21 cellular contexts compared by ENCODE assay signal in the genomic region with DNA sequence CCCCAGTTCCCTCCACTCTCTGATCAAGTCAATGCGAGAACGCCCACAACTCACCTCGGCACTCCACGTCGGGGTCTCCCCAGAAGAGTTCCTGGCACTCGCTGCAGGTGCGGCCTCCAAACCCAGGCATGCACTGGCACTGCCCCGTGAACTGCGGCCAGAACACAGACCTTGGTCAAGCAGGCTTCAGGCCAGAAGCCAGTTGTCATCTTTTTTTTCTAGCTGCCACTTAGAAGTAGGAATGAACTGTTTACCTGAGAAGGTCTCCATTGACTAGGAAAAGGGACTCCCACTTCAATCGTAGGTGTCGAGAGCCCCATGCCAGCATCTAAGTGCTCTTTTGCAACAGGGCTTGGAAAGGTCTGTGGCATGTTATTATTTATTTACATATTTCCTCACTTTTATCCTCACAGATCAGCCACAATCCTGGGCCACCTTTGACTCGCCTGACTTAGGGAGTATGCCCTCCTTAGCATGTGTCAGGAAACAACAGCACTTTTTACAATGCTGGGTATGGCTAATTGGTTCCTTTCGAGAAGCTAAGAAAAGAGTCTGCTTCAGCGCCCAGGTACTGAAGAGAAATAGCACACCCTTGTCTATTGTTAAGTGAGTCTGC. TPM values are rescaled to one million over a fixed set of nuclear protein-coding genes. Genes with fewer than 3 reads are reported as not detected.
A peak's percentile ranks its signal among the peaks of the same experiment; 100 is the strongest.
DNase-seq lines count a peak whose midpoint lies in the region; ATAC-seq, FAIRE-seq and TF ChIP-seq lines count a peak whose summit lies in the region.
"Had no signal": no experiment of that assay in that cellular context is flagged by ENCODE, and none has a peak within 500 bp of the region (broad histone marks: within the 10 kb centered on the region; RNA-seq: fewer than 3 reads in every experiment).

No MANE protein-coding gene starts in this region.

- H3K36me3 ChIP-seq in mammary epithelial cell (ENCODE audit: insufficient read depth, low read length) (peaks cover 36% of the 10 kb centered on the region), endothelial cell of umbilical vein (ENCODE audit: control insufficient read depth in 2 of 2, extremely low read depth in 1 of 2, insufficient read depth in 2 of 2, low read length in 2 of 2) (peaks cover 40 to 62% of the 10 kb centered on the region in 2 experiments), upper lobe of right lung (peaks cover 22% of the 10 kb centered on the region)

- H3K4me3 ChIP-seq in mammary epithelial cell (replicated peaks in 1 of 3; ENCODE audit: insufficient read depth in 1 of 3, low read depth in 2 of 3, low read length in 3 of 3) (no peak overlapping the region), endothelial cell of umbilical vein (replicated peaks in 1 of 3; ENCODE audit: insufficient read depth in 1 of 3, low read depth in 1 of 3, low read length in 3 of 3) (no peak overlapping the region), upper lobe of right lung (no peak overlapping the region)
- H3K4me3 ChIP-seq: coronary artery, Peyer's patch, skin epidermis, suprapubic skin had no signal

- H3K79me2 ChIP-seq in mammary epithelial cell (ENCODE audit: insufficient read depth, low read length) (peaks cover 16% of the 10 kb centered on the region), endothelial cell of umbilical vein (ENCODE audit: control insufficient read depth, insufficient read depth, low read length) (peaks cover 30% of the 10 kb centered on the region)

- TF ChIP-seq CTCF in MCF 10A (IDR thresholded peaks at IDR 0.05; ENCODE audit: unreplicated experiment): no peak
- TF ChIP-seq CTCF in mammary epithelial cell (conservative IDR thresholded peaks at IDR 0.05 in 1 of 2, IDR thresholded peaks at IDR 0.05 in 1 of 2; ENCODE audit: extremely low read depth in 1 of 2, insufficient read depth in 1 of 2, low read depth in 1 of 2, low read length in 2 of 2): no peak
- no peak for TF ChIP-seq CTCF in endothelial cell of umbilical vein (IDR thresholded peaks at IDR 0.05; ENCODE audit: extremely low read depth in 1 of 2, insufficient read depth in 1 of 2, low read depth in 1 of 2, low read length in 2 of 2)
- no peak for TF ChIP-seq CTCF in nephron progenitor cell (IDR thresholded peaks at IDR 0.05)
- no peak for TF ChIP-seq CTCF in upper lobe of right lung (IDR thresholded peaks at IDR 0.05)

- no peak for TF ChIP-seq POLR2A in endothelial cell of umbilical vein (IDR thresholded peaks at IDR 0.05; ENCODE audit: low read depth, low read length)

- ATAC-seq in upper lobe of right lung (peak; percentile 69), HG03521 (IDR thresholded peaks at IDR 0.05; ENCODE audit: unreplicated experiment) (no peak)
- ATAC-seq: foreskin keratinocyte had no signal

- H3K27ac ChIP-seq in mammary epithelial cell (ENCODE audit: insufficient read depth, low read depth, low read length) (no peak overlapping the region), endothelial cell of umbilical vein (ENCODE audit: insufficient read depth, low read depth, low read length) (peak overlapping the region; percentile 41), upper lobe of right lung (peak overlapping the region; percentile 2)
- H3K27ac ChIP-seq: C4-2B, foreskin keratinocyte, suprapubic skin had no signal

- H3K27me3 ChIP-seq in mammary epithelial cell (ENCODE audit: insufficient read depth, low read length) (no peaks in the 10 kb centered on the region), endothelial cell of umbilical vein (ENCODE audit: control insufficient read depth in 2 of 2, insufficient read depth in 2 of 2, low read length in 2 of 2) (no peaks in the 10 kb centered on the region), upper lobe of right lung (no peaks in the 10 kb centered on the region)
- H3K27me3 ChIP-seq: foreskin keratinocyte, Peyer's patch, suprapubic skin had no signal

- H3K9ac ChIP-seq in mammary epithelial cell (ENCODE audit: insufficient read depth, low read length): no peak overlapping the region
- H3K9ac ChIP-seq in endothelial cell of umbilical vein (replicated peaks; ENCODE audit: extremely low read depth, insufficient read depth, low read length): no peak overlapping the region

- no peaks in the 10 kb centered on the region for H3K9me1 ChIP-seq in endothelial cell of umbilical vein (replicated peaks; ENCODE audit: control insufficient read depth, extremely low read depth, insufficient read depth, low read length)

- H3K36me3 Mint-ChIP-seq in MCF 10A (ENCODE audit: insufficient read depth, unreplicated experiment) (no peaks in the 10 kb centered on the region), nephron progenitor cell (ENCODE audit: low read depth) (peaks cover 83% of the 10 kb centered on the region)

- in situ Hi-C loops in mammary epithelial cell (cut with MboI; ENCODE audit: low sequenced_read_pairs in 2 of 2): no loop called here

- intact Hi-C loops in MCF 10A (cut with micrococcal nuclease) (no loop called here), mammary epithelial cell (cut with micrococcal nuclease) (no loop called here), endothelial cell of umbilical vein (cut with micrococcal nuclease) (no loop called here), upper lobe of right lung (cut with DNase I) (no loop called here)

- H3K9me3 Mint-ChIP-seq in MCF 10A (ENCODE audit: unreplicated experiment): no peaks in the 10 kb centered on the region
- H3K9me3 Mint-ChIP-seq in nephron progenitor cell: no peaks in the 10 kb centered on the region

- dilution Hi-C loops in mammary epithelial cell (cut with HindIII; ENCODE audit: low sequenced_read_pairs): no loop called here
- dilution Hi-C loops in endothelial cell of umbilical vein (cut with MboI; ENCODE audit: extremely low pct_ligation_motif_present, low sequenced_read_pairs): no loop called here

- FAIRE-seq in endothelial cell of umbilical vein (lab: Jason Lieb, UNC): no peak
- FAIRE-seq: A204.1 had no signal

- DNase-seq in MCF 10A (ENCODE audit: unreplicated experiment) (peak; percentile 48), mammary epithelial cell (no peak), endothelial cell of umbilical vein (ENCODE audit: low read depth, low spot score) (no peak), nephron progenitor cell (no peak), upper lobe of right lung (no peak), DMS114 treated with DMSO at 0.1 percent for 48 hours (lab: John Stamatoyannopoulos, UW; ENCODE audit: unreplicated experiment) (no peak), foreskin melanocyte (no peak)
- DNase-seq: activated CD4-positive, alpha-beta T cell treated with anti-CD3 and anti-CD28 coated beads, Interleukin-2, amount 50 U/mL, for 1 hour; activated naive CD4-positive, alpha-beta T cell treated with anti-CD3 and anti-CD28 coated beads, Interleukin-2, amount 50 U/mL, for 16 hours; DMS153; foreskin keratinocyte; NCI-H1436 treated with DMSO at 0.1 percent for 48 hours; NCI-H226; Peyer's patch; stimulated activated CD4-positive, alpha-beta T cell treated with anti-CD3 and anti-CD28 coated beads, Interleukin-4, amount 100 ng/mL, for 24 hours had no signal

- H2AFZ ChIP-seq in mammary epithelial cell (ENCODE audit: low read depth, low read length) (no peak overlapping the region), endothelial cell of umbilical vein (ENCODE audit: low read depth, low read length) (no peak overlapping the region)

- POLR2A ChIA-PET in MCF 10A (lab: Yijun Ruan, JAX): interaction anchor here (0.5 to 13.0 kb wide), 9 partner anchors 7 to 61 kb away, joined by 3 to 337 read pairs (median 6); partner anchors contain the start of gene LAMB1
- POLR2A ChIA-PET in endothelial cell of umbilical vein (lab: Charles Lee): no interaction called here

- H3K27me3 Mint-ChIP-seq in MCF 10A (ENCODE audit: insufficient read depth, unreplicated experiment) (no peaks in the 10 kb centered on the region), nephron progenitor cell (ENCODE audit: low read depth, poor library complexity) (no peaks in the 10 kb centered on the region)

- no peak overlapping the region for H3K4me2 ChIP-seq in mammary epithelial cell (ENCODE audit: insufficient read depth, low read depth, low read length)
- H3K4me2 ChIP-seq in endothelial cell of umbilical vein (ENCODE audit: insufficient read depth, low read length): no peak overlapping the region

- CTCF ChIA-PET in MCF 10A (lab: Yijun Ruan, JAX): interaction anchor here (1.1 kb wide), 1 partner anchor 7 kb away, joined by 6 read pairs; no protein-coding TSS in a partner anchor
- CTCF ChIA-PET in mammary epithelial cell (lab: Charles Lee; ENCODE audit: low non-redundant PET): no interaction called here
- CTCF ChIA-PET in endothelial cell of umbilical vein (lab: Charles Lee): no interaction called here

- no peaks in the 10 kb centered on the region for H3K9me3 ChIP-seq in mammary epithelial cell (replicated peaks; ENCODE audit: insufficient read depth, low read length)
- no peaks in the 10 kb centered on the region for H3K9me3 ChIP-seq in endothelial cell of umbilical vein (replicated peaks; ENCODE audit: control insufficient read depth, insufficient read depth, low read length)
- no peaks in the 10 kb centered on the region for H3K9me3 ChIP-seq in upper lobe of right lung
- H3K9me3 ChIP-seq: Peyer's patch, suprapubic skin had no signal

- BruUV-seq in MCF 10A (replicated peaks; lab: Mats Ljungman, UMichigan) (no TSS peak), mammary epithelial cell (replicated peaks; lab: Mats Ljungman, UMichigan) (no TSS peak), endothelial cell of umbilical vein (replicated peaks; lab: Mats Ljungman, UMichigan) (no TSS peak)

- H3K27ac Mint-ChIP-seq in MCF 10A (ENCODE audit: low read depth, unreplicated experiment): peak overlapping the region; percentile 70
- H3K27ac Mint-ChIP-seq in nephron progenitor cell: peak overlapping the region; percentile 81

- no peaks in the 10 kb centered on the region for H4K20me1 ChIP-seq in mammary epithelial cell (ENCODE audit: insufficient read depth, low read length)
- no peaks in the 10 kb centered on the region for H4K20me1 ChIP-seq in endothelial cell of umbilical vein (replicated peaks; ENCODE audit: control insufficient read depth, extremely low read depth, insufficient read depth, low read length)

- H3K4me1 Mint-ChIP-seq in MCF 10A (ENCODE audit: insufficient read depth, unreplicated experiment) (peaks cover 41% of the 10 kb centered on the region), nephron progenitor cell (peaks cover 24% of the 10 kb centered on the region)

- H3K4me3 Mint-ChIP-seq in MCF 10A (ENCODE audit: unreplicated experiment) (no peak overlapping the region), nephron progenitor cell (no peak overlapping the region)

- 60% methylated on average over 14 of the region's 14 CpGs for WGBS in mammary epithelial cell (ENCODE audit: low coverage, missing lambda C conversion rate)

- H3K4me1 ChIP-seq in mammary epithelial cell (ENCODE audit: insufficient read depth, low read length): peaks cover 73% of the 10 kb centered on the region
- H3K4me1 ChIP-seq in endothelial cell of umbilical vein (ENCODE audit: control insufficient read depth, extremely low read depth, insufficient read depth, low read length): peaks cover 78% of the 10 kb centered on the region
- H3K4me1 ChIP-seq in upper lobe of right lung: peaks cover 27% of the 10 kb centered on the region
- H3K4me1 ChIP-seq: Peyer's patch had no signal

RNA-seq across cellular contexts. Expression of gene LAMB1, which starts 51.7 kb away (rescaled TPM):
- 199 and 275 TPM in 2 replicates for total RNA-seq in MCF 10A (2022)
- 100 to 1,000 TPM; 219 to 285 TPM for total RNA-seq in mammary epithelial cell
- polyA plus RNA-seq in mammary epithelial cell: 76.2 TPM
- 447 TPM for polyA minus RNA-seq in mammary epithelial cell
- 703 and 734 TPM in 2 replicates for total RNA-seq in endothelial cell of umbilical vein
- 588 and 591 TPM in 2 replicates for polyA plus RNA-seq in endothelial cell of umbilical vein
- 325 and 368 TPM in 2 replicates for polyA plus RNA-seq in endothelial cell of umbilical vein (2011; cell fraction: cytosol; rRNA removed)
- polyA plus RNA-seq in endothelial cell of umbilical vein (2011; cell fraction: nucleus; rRNA removed): 2,332 and 2,533 TPM in 2 replicates
- polyA plus RNA-seq in endothelial cell of umbilical vein (2012): 625 and 739 TPM in 2 replicates
- polyA minus RNA-seq in endothelial cell of umbilical vein: 1,649 and 1,751 TPM in 2 replicates
- polyA minus RNA-seq in endothelial cell of umbilical vein (2011; cell fraction: cytosol; rRNA and poly(A)+ RNA removed): 25.5 TPM
- polyA minus RNA-seq in endothelial cell of umbilical vein (2011; cell fraction: nucleus; rRNA and poly(A)+ RNA removed): 1,355 and 1,366 TPM in 2 replicates
- 156 TPM for total RNA-seq in upper lobe of right lung
